8 cellular contexts compared by ENCODE assay signal in the genomic region with DNA sequence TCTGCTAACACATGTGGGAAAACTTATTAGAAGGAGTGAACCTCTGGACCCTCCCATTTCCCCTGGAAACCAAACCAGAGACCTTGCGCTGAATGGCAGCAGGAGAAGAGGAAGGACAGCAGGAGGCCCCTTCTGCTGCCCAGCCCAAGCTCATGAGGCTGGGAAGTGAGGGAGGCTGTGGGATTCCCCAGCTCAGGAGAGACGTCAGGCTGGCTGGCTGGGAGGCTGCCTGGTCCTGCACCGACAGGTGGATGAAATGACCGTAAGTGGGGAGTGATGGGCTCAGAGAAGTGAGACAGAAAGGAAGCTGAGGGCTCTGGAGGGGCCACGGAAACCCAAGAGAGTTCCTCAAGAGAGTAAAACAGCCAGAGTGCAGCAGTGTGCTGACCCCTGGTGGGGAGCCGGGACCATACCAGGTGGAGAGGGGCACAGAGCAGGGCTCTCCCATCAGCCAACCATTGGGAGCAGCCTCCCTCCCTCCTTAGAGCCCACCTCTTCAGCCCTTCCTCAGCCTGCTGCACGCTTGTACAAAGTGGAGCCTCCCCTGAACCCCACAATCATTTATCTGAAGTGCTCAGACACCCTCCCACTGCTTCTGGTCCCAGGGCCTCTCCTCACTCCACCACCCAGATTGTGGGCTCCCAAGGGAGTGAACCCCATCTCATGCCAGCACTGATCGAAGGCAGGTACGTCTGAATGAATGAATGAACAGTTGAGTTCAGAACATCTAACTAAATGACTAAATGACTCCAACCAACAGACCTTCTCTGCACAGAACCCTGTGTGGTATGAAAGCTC. TPM values are rescaled to one million over a fixed set of nuclear protein-coding genes. Genes with fewer than 3 reads are reported as not detected.
DNase-seq lines count a peak whose midpoint lies in the region; ATAC-seq and TF ChIP-seq lines count a peak whose summit lies in the region.

No MANE protein-coding gene starts in this region.

- H3K4me1 ChIP-seq in mesendoderm (ENCODE audit: control insufficient read depth, low read depth, low read length) (no peaks in the 10 kb centered on the region), tibial artery (peaks cover 4 to 29% (median 18%) of the 10 kb centered on the region in 4 donors)

- no CpG with 5 or more reads among the region's 9 CpGs for WGBS in mesendoderm (ENCODE audit: extremely low coverage, insufficient coverage, low lambda C conversion rate)

- H3K9me3 ChIP-seq in tibial artery = no peaks in the 10 kb centered on the region

- TF ChIP-seq CTCF in WI38 (IDR thresholded peaks at IDR 0.05; ENCODE audit: low read depth, low read length) = peak; percentile 93
- peak; percentile 32 to 48 for TF ChIP-seq CTCF in tibial artery (IDR thresholded peaks at IDR 0.05)

- no peaks in the 10 kb centered on the region for H3K79me1 ChIP-seq in mesendoderm (ENCODE audit: low read length)

- intact Hi-C loops in tibial artery (cut with DNase I; ENCODE audit: low total_unique reads) = no loop called here

- peak; percentile 39 for ATAC-seq in GM19035 (IDR thresholded peaks at IDR 0.05; ENCODE audit: unreplicated experiment)
- no peak for ATAC-seq in HG02610 (IDR thresholded peaks at IDR 0.05; ENCODE audit: unreplicated experiment)

- H3K4me2 ChIP-seq in mesendoderm (ENCODE audit: low read length) = no peak overlapping the region

- no peak overlapping the region for H4K5ac ChIP-seq in mesendoderm (ENCODE audit: low read length)

- no peak overlapping the region for H2BK5ac ChIP-seq in mesendoderm (ENCODE audit: low read length)

- no peaks in the 10 kb centered on the region for H3K79me2 ChIP-seq in mesendoderm (ENCODE audit: control insufficient read depth, insufficient read depth, low read length)

- H3K4me3 ChIP-seq in WI38 (ENCODE audit: low read depth, low read length) (no peak overlapping the region), mesendoderm (ENCODE audit: low read length) (no peak overlapping the region), tibial artery (no peak overlapping the region)

- H3K27me3 ChIP-seq in mesendoderm (ENCODE audit: insufficient read depth, low read length, poor library complexity) = no peaks in the 10 kb centered on the region
- H3K27me3 ChIP-seq in tibial artery = peaks cover 0 to 27% of the 10 kb centered on the region in 2 donors

- H3K4ac ChIP-seq in mesendoderm (ENCODE audit: low read depth, low read length) = no peak overlapping the region

- no peaks in the 10 kb centered on the region for H3K36me3 ChIP-seq in mesendoderm (ENCODE audit: control insufficient read depth, insufficient read depth, low read length)
- H3K36me3 ChIP-seq in tibial artery = no peaks in the 10 kb centered on the region

- no peak overlapping the region for H3K23ac ChIP-seq in mesendoderm (ENCODE audit: low read length)

- no peak overlapping the region for H2AK5ac ChIP-seq in mesendoderm (ENCODE audit: low read length)

- H4K8ac ChIP-seq in mesendoderm (ENCODE audit: low read depth, low read length) = no peak overlapping the region

- H3K18ac ChIP-seq in mesendoderm (ENCODE audit: low read length) = no peak overlapping the region

- no peak overlapping the region for H2BK120ac ChIP-seq in mesendoderm (ENCODE audit: low read depth, low read length)

- peak overlapping the region; percentile 8 for H3K27ac ChIP-seq in cingulate gyrus (ENCODE audit: low read depth, low read length)
- no peak overlapping the region for H3K27ac ChIP-seq in mesendoderm (ENCODE audit: low read depth, low read length)
- no peak overlapping the region for H3K27ac ChIP-seq in tibial artery

- DNase-seq in Ammon's horn (ENCODE audit: low spot score) (peak; percentile 67), NCI-H2081 (lab: John Stamatoyannopoulos, UW) (peak; percentile 58 to 68), mesendoderm (peak; percentile 85), tibial artery (no peak)

- no peak overlapping the region for H3K9ac ChIP-seq in mesendoderm (ENCODE audit: low read length)

- H2BK15ac ChIP-seq in mesendoderm (replicated peaks; ENCODE audit: low read depth) = no peak overlapping the region

- H3K56ac ChIP-seq in mesendoderm (ENCODE audit: low read length) = no peak overlapping the region

RNA-seq across cellular contexts. Expression of a gene that starts 14.0 kb away (rescaled TPM):
- 0.95 TPM for polyA plus RNA-seq in mesendoderm (2013, experiment 1 of 2)
- 0.91 TPM for polyA plus RNA-seq in mesendoderm (2013, experiment 2 of 2)

RNA-seq across cellular contexts. Expression of a gene that starts 30.5 kb away (rescaled TPM):
- polyA plus RNA-seq in mesendoderm (2013, experiment 1 of 2) = 10.5 TPM
- polyA plus RNA-seq in mesendoderm (2013, experiment 2 of 2) = 10.7 TPM

RNA-seq across cellular contexts. Expression of a gene that starts 49.0 kb away (rescaled TPM):
- 30.6 TPM for polyA plus RNA-seq in mesendoderm (2013, experiment 1 of 2)
- 30.0 TPM for polyA plus RNA-seq in mesendoderm (2013, experiment 2 of 2)

RNA-seq across cellular contexts. Expression of a gene that starts 58.8 kb away (rescaled TPM):
- 0.03 TPM for polyA plus RNA-seq in mesendoderm (2013, experiment 1 of 2)
- not detected for polyA plus RNA-seq in mesendoderm (2013, experiment 2 of 2)

Comparison
In these comparisons a context has a peak if more than half of its experiments do, and no peak if none do; other contexts are left out.
1. DNase-seq: peak in Ammon's horn (single experiment), NCI-H2081 (2 of 2) and mesendoderm (single experiment); none in tibial artery (0 of 2).